ENCODE assay signal across 12 cellular contexts in genomic region chr14:35934499-35934898, GRCh38.
DNase-seq lines count a peak whose midpoint lies in the region; ATAC-seq and TF ChIP-seq lines count a peak whose summit lies in the region.
"Had no signal": no experiment of that assay in that cellular context is flagged by ENCODE, and none has a peak within 500 bp of the region (broad histone marks: within the 10 kb centered on the region; RNA-seq: fewer than 3 reads in every experiment).

No MANE protein-coding gene starts in this region.

- peak overlapping the region; percentile 54 for H3K4me3 Mint-ChIP-seq in activated CD8-positive, alpha-beta T cell treated with anti-CD3 and anti-CD28 coated beads, Interleukin-2, amount 10 ng/mL, durations not matched to agents 7 days and 5 days
- H3K4me3 Mint-ChIP-seq: activated naive CD4-positive, alpha-beta T cell treated with anti-CD3 and anti-CD28 coated beads, Interleukin-2, amount 50 U/mL, for 24 hours had no signal

- H3K27me3 Mint-ChIP-seq in activated CD8-positive, alpha-beta T cell treated with anti-CD3 and anti-CD28 coated beads, Interleukin-2, amount 10 ng/mL, durations not matched to agents 7 days and 5 days (ENCODE audit: low read depth), result no peaks in the 10 kb centered on the region

- H3K36me3 Mint-ChIP-seq in activated CD8-positive, alpha-beta T cell treated with anti-CD3 and anti-CD28 coated beads, Interleukin-2, amount 10 ng/mL, durations not matched to agents 7 days and 5 days (ENCODE audit: low read depth), result peaks cover 10% of the 10 kb centered on the region
- H3K36me3 Mint-ChIP-seq: activated naive CD4-positive, alpha-beta T cell treated with anti-CD3 and anti-CD28 coated beads, Interleukin-2, amount 50 U/mL, for 24 hours had no signal

- no peaks in the 10 kb centered on the region for H3K36me3 ChIP-seq in uterus

- ATAC-seq in GM18868 (IDR thresholded peaks at IDR 0.05; ENCODE audit: unreplicated experiment) (peak; percentile 67), GM21447 (IDR thresholded peaks at IDR 0.05; ENCODE audit: unreplicated experiment) (peak; percentile 73), HG03103 (IDR thresholded peaks at IDR 0.05; ENCODE audit: low read depth, unreplicated experiment) (peak; percentile 48), Right ventricle myocardium superior (ENCODE audit: poor library complexity) (no peak), right cardiac atrium (no peak)
- peak; percentile 35 for ATAC-seq in activated CD8-positive, alpha-beta T cell treated with anti-CD3 and anti-CD28 coated beads, Interleukin-2, amount 10 ng/mL, durations not matched to agents 7 days and 5 days

- 47% methylated on average over 2 of the region's 2 CpGs for WGBS in right cardiac atrium

- CTCF ChIA-PET in activated CD8-positive, alpha-beta T cell treated with anti-CD3 and anti-CD28 coated beads, Interleukin-2, amount 10 ng/mL, durations not matched to agents 7 days and 5 days (lab: Charles Lee), result interaction anchor here (1.0 to 6.2 kb wide), 4 partner anchors 9 to 108 kb away, joined by 3 to 27 read pairs (median 4); partner anchors contain the start of gene BRMS1L

- H3K27ac ChIP-seq in right cardiac atrium (ENCODE audit: low read length) (no peak overlapping the region), uterus (no peak overlapping the region)
- H3K27ac ChIP-seq: PC-9 had no signal

- H3K4me1 Mint-ChIP-seq in activated CD8-positive, alpha-beta T cell treated with anti-CD3 and anti-CD28 coated beads, Interleukin-2, amount 10 ng/mL, durations not matched to agents 7 days and 5 days (ENCODE audit: low read depth), result peaks cover 52% of the 10 kb centered on the region

- DNase-seq in activated CD8-positive, alpha-beta T cell treated with anti-CD3 and anti-CD28 coated beads, Interleukin-2, amount 10 ng/mL, durations not matched to agents 7 days and 5 days, result no peak
- no peak for DNase-seq in Right ventricle myocardium superior
- DNase-seq in NCI-H2107 (lab: John Stamatoyannopoulos, UW), result no peak
- DNase-seq in right cardiac atrium, result no peak
- DNase-seq in uterus, result no peak
- DNase-seq: COR-L47, NCI-H1930, PC-9 had no signal

- POLR2A ChIA-PET in activated CD8-positive, alpha-beta T cell treated with anti-CD3 and anti-CD28 coated beads, Interleukin-2, amount 10 ng/mL, durations not matched to agents 7 days and 5 days (lab: Charles Lee), result interaction anchor here (0.6 kb wide), 1 partner anchor 108 kb away, joined by 3 read pairs; no protein-coding TSS in a partner anchor

- H3K9me3 Mint-ChIP-seq in activated CD8-positive, alpha-beta T cell treated with anti-CD3 and anti-CD28 coated beads, Interleukin-2, amount 10 ng/mL, durations not matched to agents 7 days and 5 days (ENCODE audit: insufficient read depth), result peaks cover 4% of the 10 kb centered on the region
- H3K9me3 Mint-ChIP-seq: activated naive CD4-positive, alpha-beta T cell treated with anti-CD3 and anti-CD28 coated beads, Interleukin-2, amount 50 U/mL, for 24 hours had no signal

- H3K27me3 ChIP-seq in right cardiac atrium (ENCODE audit: control insufficient read depth, insufficient read depth) (peaks cover 4% of the 10 kb centered on the region), uterus (no peaks in the 10 kb centered on the region)

- peak overlapping the region; percentile 75 for H3K27ac Mint-ChIP-seq in activated CD8-positive, alpha-beta T cell treated with anti-CD3 and anti-CD28 coated beads, Interleukin-2, amount 10 ng/mL, durations not matched to agents 7 days and 5 days
- H3K27ac Mint-ChIP-seq: activated naive CD4-positive, alpha-beta T cell treated with anti-CD3 and anti-CD28 coated beads, Interleukin-2, amount 50 U/mL, for 24 hours had no signal

- TF ChIP-seq CTCF in uterus (IDR thresholded peaks at IDR 0.05), result no peak

- H3K4me1 ChIP-seq in right cardiac atrium (ENCODE audit: control insufficient read depth, insufficient read depth, low read length) (no peaks in the 10 kb centered on the region), uterus (no peaks in the 10 kb centered on the region)

- H3K9me3 ChIP-seq in right cardiac atrium (ENCODE audit: control insufficient read depth, low read length) (no peaks in the 10 kb centered on the region), uterus (no peaks in the 10 kb centered on the region)

- intact Hi-C loops in Right ventricle myocardium superior (cut with DNase I) (no loop called here), right cardiac atrium (cut with DNase I) (no loop called here), uterus (cut with DNase I; ENCODE audit: low total_unique reads) (no loop called here)

- H3K4me3 ChIP-seq in right cardiac atrium (ENCODE audit: low read length) (no peak overlapping the region), uterus (no peak overlapping the region)
- H3K4me3 ChIP-seq: PC-9 had no signal

- TF ChIP-seq POLR2A in uterus (IDR thresholded peaks at IDR 0.05), result no peak

Comparison
In these comparisons a context has a peak if more than half of its experiments do, and no peak if none do; other contexts are left out.
1. ATAC-seq: peak in GM18868 (single experiment), GM21447 (single experiment), HG03103 (single experiment) and activated CD8-positive, alpha-beta T cell treated with anti-CD3 and anti-CD28 coated beads, Interleukin-2, amount 10 ng/mL, durations not matched to agents 7 days and 5 days (single experiment); none in Right ventricle myocardium superior (single experiment) and right cardiac atrium (0 of 2).